In genomic region chr4:77177196-77177595, GRCh38 we compare ENCODE assay signal across 1 cellular context.
TF ChIP-seq lines count a peak whose summit lies in the region.

No MANE protein-coding gene starts in this region.

TF ChIP-seq in neural cell, 6 proteins besides CTCF, POLR2A, EP300 and RAD21 (continued from another document):
- no peak for TF ChIP-seq REST (IDR thresholded peaks at IDR 0.05; ENCODE audit: borderline replicate concordance)
- no peak for TF ChIP-seq SMC3 (conservative IDR thresholded peaks at IDR 0.05; ENCODE audit: poor library complexity)
- no peak for TF ChIP-seq POLR2AphosphoS5 (IDR thresholded peaks at IDR 0.05)
